ENCODE assay signal across 9 cellular contexts in the genomic region with DNA sequence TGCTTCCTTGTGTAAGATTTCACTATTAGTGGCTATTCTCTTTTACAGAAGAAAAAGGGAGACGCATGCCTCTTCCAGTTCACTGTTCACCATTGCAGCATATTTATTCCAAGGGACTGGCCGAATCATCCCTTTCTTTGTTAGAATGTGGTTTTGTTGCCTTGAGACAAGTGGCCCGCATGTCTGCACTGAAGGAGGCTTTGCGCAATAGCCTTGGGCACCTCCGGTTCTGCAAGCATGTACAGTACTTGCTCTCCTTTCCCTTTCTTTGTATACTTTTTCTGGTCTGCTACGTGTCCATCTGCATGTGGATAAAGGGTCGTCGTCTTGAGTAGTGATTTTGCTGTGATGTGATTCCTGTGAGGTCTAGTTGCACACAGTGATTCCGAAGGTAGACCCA. TPM values are rescaled to one million over a fixed set of nuclear protein-coding genes. Genes with fewer than 3 reads are reported as not detected.
DNase-seq lines count a peak whose midpoint lies in the region; ATAC-seq and TF ChIP-seq lines count a peak whose summit lies in the region.
"Had no signal": no experiment of that assay in that cellular context is flagged by ENCODE, and none has a peak within 500 bp of the region (broad histone marks: within the 10 kb centered on the region; RNA-seq: fewer than 3 reads in every experiment).

No MANE protein-coding gene starts in this region.

- peaks cover 72% of the 10 kb centered on the region for H3K4me1 ChIP-seq in mammary epithelial cell (ENCODE audit: insufficient read depth, low read length)

- DNase-seq in AG08395 (ENCODE audit: low spot score) (peak; percentile 81), Kasumi-1 (lab: John Stamatoyannopoulos, UW) (peak; percentile 30 to 35), mammary epithelial cell (peak; percentile 88), mesenteric fat pad (ENCODE audit: low spot score) (peak; percentile 47), HuH-7 (ENCODE audit: low spot score) (no peak), NCI-H345 treated with DMSO at 0.1 percent for 48 hours (lab: John Stamatoyannopoulos, UW; ENCODE audit: unreplicated experiment) (no peak), HuH-7.5 (ENCODE audit: low spot score) (no peak)
- DNase-seq: immature natural killer cell had no signal

- intact Hi-C loops in mammary epithelial cell (cut with micrococcal nuclease): no loop called here

- ATAC-seq in HG02571 (IDR thresholded peaks at IDR 0.05; ENCODE audit: unreplicated experiment): no peak

- WGBS in mammary epithelial cell (ENCODE audit: low coverage, missing lambda C conversion rate): 1% methylated on average over 7 of the region's 9 CpGs

- H3K9me3 ChIP-seq in mammary epithelial cell (replicated peaks; ENCODE audit: insufficient read depth, low read length): no peaks in the 10 kb centered on the region

- in situ Hi-C loops in mammary epithelial cell (cut with MboI; ENCODE audit: low sequenced_read_pairs in 2 of 2): no loop called here

- peak overlapping the region; percentile 60 for H3K9ac ChIP-seq in mammary epithelial cell (ENCODE audit: insufficient read depth, low read length)

- H3K36me3 ChIP-seq in mammary epithelial cell (ENCODE audit: insufficient read depth, low read length): peaks cover 6% of the 10 kb centered on the region

- CTCF ChIA-PET in mammary epithelial cell (lab: Charles Lee; ENCODE audit: low non-redundant PET): no interaction called here

- H3K79me2 ChIP-seq in mammary epithelial cell (ENCODE audit: insufficient read depth, low read length): peaks cover 100% of the 10 kb centered on the region

- no TSS peak for BruUV-seq in mammary epithelial cell (replicated peaks; lab: Mats Ljungman, UMichigan)

- no peaks in the 10 kb centered on the region for H3K27me3 ChIP-seq in mammary epithelial cell (ENCODE audit: insufficient read depth, low read length)

- H3K4me3 ChIP-seq in mammary epithelial cell (replicated peaks in 1 of 3; ENCODE audit: insufficient read depth in 1 of 3, low read depth in 2 of 3, low read length in 3 of 3): peak overlapping the region in 2 of 3 experiments; percentile 3 to 9

- H4K20me1 ChIP-seq in mammary epithelial cell (ENCODE audit: insufficient read depth, low read length): peaks cover 8% of the 10 kb centered on the region

- peak overlapping the region; percentile 89 for H3K27ac ChIP-seq in mammary epithelial cell (ENCODE audit: insufficient read depth, low read depth, low read length)

- H2AFZ ChIP-seq in mammary epithelial cell (ENCODE audit: low read depth, low read length): no peak overlapping the region

- dilution Hi-C loops in mammary epithelial cell (cut with HindIII; ENCODE audit: low sequenced_read_pairs): no loop called here

- H3K4me2 ChIP-seq in mammary epithelial cell (ENCODE audit: insufficient read depth, low read depth, low read length): peak overlapping the region; percentile 70

- TF ChIP-seq CTCF in mammary epithelial cell (conservative IDR thresholded peaks at IDR 0.05 in 1 of 2, IDR thresholded peaks at IDR 0.05 in 1 of 2; ENCODE audit: extremely low read depth in 1 of 2, insufficient read depth in 1 of 2, low read depth in 1 of 2, low read length in 2 of 2): no peak

RNA-seq across cellular contexts. Expression of a gene that starts 43.0 kb away (rescaled TPM):
- 1,000 to 10,000 TPM in 1 of 2 donors, 100 to 1,000 TPM in 1; 930 to 1,038 TPM for total RNA-seq in mammary epithelial cell
- 415 TPM for polyA plus RNA-seq in mammary epithelial cell
- polyA minus RNA-seq in mammary epithelial cell: 1,694 TPM
- 96.3 TPM for total RNA-seq in mesenteric fat pad

Comparison
In these comparisons a context has a peak if more than half of its experiments do, and no peak if none do; other contexts are left out.
1. DNase-seq: peak in AG08395 (single experiment), Kasumi-1 (2 of 2), mammary epithelial cell (single experiment) and mesenteric fat pad (single experiment); none in HuH-7 (single experiment), NCI-H345 treated with DMSO at 0.1 percent for 48 hours (single experiment) and HuH-7.5 (single experiment).